In genomic region chr2:126657636-126658315, GRCh38 we compare ENCODE assay signal across 1 cellular context.
TF ChIP-seq lines count a peak whose summit lies in the region.

No MANE protein-coding gene starts in this region.

TF ChIP-seq in HCT116, 20 proteins besides CTCF, POLR2A, EP300 and RAD21 (continued from another document):
- TF ChIP-seq REST (IDR thresholded peaks at IDR 0.05; ENCODE audit: low read depth) (no peak), JUND (IDR thresholded peaks at IDR 0.05) (peak; percentile 67), ZBTB33 (IDR thresholded peaks at IDR 0.05; ENCODE audit: extremely low read depth, insufficient replicate concordance, low read length) (no peak), SP1 (IDR thresholded peaks at IDR 0.05; ENCODE audit: low read depth) (peak; percentile 63; the same call in 1 of the 2 replicates), MAX (IDR thresholded peaks at IDR 0.05) (no peak), EZH2phosphoT487 (IDR thresholded peaks at IDR 0.05; ENCODE audit: borderline replicate concordance) (no peak), ATF3 (IDR thresholded peaks at IDR 0.05) (no peak), FOSL1 (IDR thresholded peaks at IDR 0.05; ENCODE audit: low read depth) (peak; percentile 58), POLR2AphosphoS5 (IDR thresholded peaks at IDR 0.05; ENCODE audit: low read depth, low read length) (no peak), YY1 (IDR thresholded peaks at IDR 0.05; ENCODE audit: extremely low read depth, insufficient replicate concordance, low read depth, low read length) (no peak), CEBPB (IDR thresholded peaks at IDR 0.05; ENCODE audit: low read depth) (peak; percentile 79; the same call in 1 of the 2 replicates), TCF7L2 (IDR thresholded peaks at IDR 0.05; ENCODE audit: borderline replicate concordance, extremely low read depth, insufficient read depth, insufficient read length) (peak; percentile 81), ZNF274 (IDR thresholded peaks at IDR 0.05; ENCODE audit: low read depth, low read length) (no peak), CBX3 (IDR thresholded peaks at IDR 0.05; ENCODE audit: low read depth) (0 out of 2 replicates have a peak, but pooled peaks have one; percentile 44)
